In the genomic region with DNA sequence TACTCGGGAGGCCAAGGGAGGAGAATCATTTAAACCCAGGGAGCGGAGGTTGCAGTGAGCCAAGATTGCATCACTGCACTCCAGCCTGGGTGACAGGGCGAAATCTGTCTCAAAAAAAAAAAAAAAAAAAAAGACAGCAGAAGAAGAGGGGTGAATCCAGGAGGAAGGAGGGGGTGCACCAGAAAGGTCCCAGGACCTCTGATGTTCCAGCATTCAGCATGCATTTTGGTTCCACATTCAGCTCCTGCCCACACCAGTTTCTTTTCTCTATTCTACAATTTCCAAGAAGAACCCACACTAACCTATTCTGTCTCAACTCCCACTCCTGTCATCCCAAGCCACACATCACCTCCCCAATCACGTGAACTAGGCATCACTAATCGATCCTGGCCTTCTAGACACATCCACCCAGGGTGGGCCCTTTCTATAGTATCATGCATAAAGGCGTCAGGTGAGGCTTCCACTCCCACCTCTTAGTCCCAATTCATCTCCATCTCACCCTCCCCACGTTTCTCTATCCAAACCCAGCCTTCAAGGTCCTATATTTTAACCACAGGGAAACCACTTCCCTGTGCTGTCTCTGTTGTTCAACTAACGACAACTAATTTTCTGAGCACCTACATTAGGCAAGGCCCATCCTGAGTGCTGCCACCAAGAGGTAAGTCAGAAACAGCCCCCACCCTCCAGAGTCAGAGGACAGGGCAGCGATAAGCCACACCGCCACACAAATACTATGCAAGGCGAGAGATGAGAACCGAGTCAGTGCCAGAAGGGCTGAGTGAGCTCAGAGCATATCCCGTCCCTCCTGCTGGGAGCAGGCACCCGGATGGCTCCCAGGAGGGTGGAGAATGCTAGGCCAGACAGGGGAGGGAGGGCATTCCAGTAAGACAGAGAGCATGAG, we compare ENCODE assay signal across 8 cellular contexts. TPM values are rescaled to one million over a fixed set of nuclear protein-coding genes. Genes with fewer than 3 reads are reported as not detected.
A peak's percentile ranks its signal among the peaks of the same experiment; 100 is the strongest.
DNase-seq lines count a peak whose midpoint lies in the region; ATAC-seq, FAIRE-seq and TF ChIP-seq lines count a peak whose summit lies in the region.

No MANE protein-coding gene starts in this region.

- H3K27me3 ChIP-seq in body of pancreas: no peaks in the 10 kb centered on the region

- FAIRE-seq in kidney (lab: Jason Lieb, UNC): no peak

- DNase-seq in ELF-1 (ENCODE audit: low read depth, low spot score) (peak; percentile 85), HT-29 (ENCODE audit: low spot score) (peak; percentile 83), T-helper 2 cell (peak in 4 of 5 experiments; percentile 45 to 91 (median 60)), body of pancreas (peak; percentile 70 to 83 (median 78)), kidney (peak; percentile 88), ecto neural progenitor cell (ENCODE audit: low spot score) (no peak)
- DNase-seq in stimulated activated CD4-positive, alpha-beta T cell treated with anti-CD3 and anti-CD28 coated beads, Interleukin-4, amount 100 ng/mL, for 1 hour: peak; percentile 59

- ATAC-seq in GM21381 (IDR thresholded peaks at IDR 0.05; ENCODE audit: unreplicated experiment): peak; percentile 51
- peak; percentile 43 for ATAC-seq in body of pancreas

- intact Hi-C loops in body of pancreas (cut with DNase I): no loop called here
- intact Hi-C loops in kidney (cut with DNase I): loop anchor here (10.0 kb wide), 1 partner anchor 48 kb away; no protein-coding TSS in a partner anchor

- H3K36me3 ChIP-seq in body of pancreas (replicated peaks in 1 of 2; ENCODE audit: insufficient read depth in 1 of 2, low read depth in 2 of 2) (no peaks in the 10 kb centered on the region), kidney (ENCODE audit: control insufficient read depth in 1 of 2, insufficient read depth in 2 of 2, low read length in 2 of 2) (no peaks in the 10 kb centered on the region)

- 28% methylated on average over 14 of the region's 14 CpGs for WGBS in body of pancreas, 2 donors

- TF ChIP-seq POLR2A in body of pancreas (IDR thresholded peaks at IDR 0.05): peak; percentile 53 to 64 (median 64)

- H3K9me3 ChIP-seq in body of pancreas (no peaks in the 10 kb centered on the region), kidney (ENCODE audit: control insufficient read depth in 1 of 2, low read length in 2 of 2) (no peaks in the 10 kb centered on the region)

- H3K9ac ChIP-seq in kidney (ENCODE audit: low read length in 2 of 2): peak overlapping the region; percentile 97

- no peak overlapping the region for H3K4me3 ChIP-seq in body of pancreas
- peak overlapping the region; percentile 86 to 92 for H3K4me3 ChIP-seq in kidney (ENCODE audit: low read length in 2 of 2)

- H3K4me1 ChIP-seq in body of pancreas (peaks cover 85% of the 10 kb centered on the region), kidney (ENCODE audit: control insufficient read depth in 1 of 2, insufficient read depth in 1 of 2, low read depth in 1 of 2, low read length in 2 of 2) (peaks cover 46 to 64% of the 10 kb centered on the region in 2 donors)

- TF ChIP-seq CTCF in body of pancreas (IDR thresholded peaks at IDR 0.05) (peak in 4 of 7 experiments; percentile 27 to 41 (median 32)), kidney (IDR thresholded peaks at IDR 0.05; ENCODE audit: borderline replicate concordance, extremely low read depth, insufficient read depth) (peak; percentile 20)

- H3K27ac ChIP-seq in body of pancreas (peak overlapping the region; percentile 98 to 100 (median 100)), kidney (ENCODE audit: low read depth in 2 of 2, low read length in 2 of 2) (peak overlapping the region; percentile 98 to 99)

RNA-seq across cellular contexts. Expression of gene ANXA11, which starts 2.2 kb away (rescaled TPM):
- total RNA-seq in HT-29 (2014; rRNA removed; shearing (Covaris generic)): 305 and 311 TPM in 2 replicates
- 10 to 100 TPM; 68.2 to 71.9 TPM for total RNA-seq in body of pancreas
- total RNA-seq in kidney: 435 TPM
- 543 TPM for polyA plus RNA-seq in kidney (ENCODE audit: insufficient read depth, low read depth, low replicate concordance)

Comparison
In these comparisons a context has a peak if more than half of its experiments do, and no peak if none do; other contexts are left out.
1. H3K4me3 ChIP-seq: peak in kidney (2 of 2); none in body of pancreas (0 of 2).